Comparison of ENCODE assay signal across 1 cellular context in the genomic region with DNA sequence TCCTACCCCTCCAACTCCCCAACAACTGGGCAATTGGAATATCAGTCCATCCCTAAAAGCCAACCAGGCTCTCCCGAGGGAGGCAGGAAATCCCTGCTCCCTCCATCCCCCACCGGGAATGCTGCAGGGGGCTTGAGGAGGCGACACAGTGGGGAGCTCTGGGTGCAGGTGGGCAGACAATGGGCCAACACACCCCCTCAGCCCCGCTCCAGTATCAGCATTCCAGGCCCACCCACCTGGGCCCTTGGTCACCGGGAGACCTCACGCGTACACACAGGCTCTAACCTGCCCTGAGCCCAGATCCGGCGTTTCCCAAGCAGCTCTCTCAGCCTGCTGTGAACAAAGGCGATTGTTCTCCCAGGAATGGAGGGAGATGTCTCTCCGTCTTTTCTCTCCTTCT.
TF ChIP-seq lines count a peak whose summit lies in the region.

No MANE protein-coding gene starts in this region.

TF ChIP-seq in WTC11, 78 proteins besides CTCF, POLR2A, EP300 and RAD21 (continued from another document and continues in another):
- TF ChIP-seq, protein P1, sequence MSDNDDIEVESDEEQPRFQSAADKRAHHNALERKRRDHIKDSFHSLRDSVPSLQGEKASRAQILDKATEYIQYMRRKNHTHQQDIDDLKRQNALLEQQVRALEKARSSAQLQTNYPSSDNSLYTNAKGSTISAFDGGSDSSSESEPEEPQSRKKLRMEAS (CRISPR knock-in tag; IDR thresholded peaks at IDR 0.05), result peak; percentile 45
- TF ChIP-seq, protein P2, sequence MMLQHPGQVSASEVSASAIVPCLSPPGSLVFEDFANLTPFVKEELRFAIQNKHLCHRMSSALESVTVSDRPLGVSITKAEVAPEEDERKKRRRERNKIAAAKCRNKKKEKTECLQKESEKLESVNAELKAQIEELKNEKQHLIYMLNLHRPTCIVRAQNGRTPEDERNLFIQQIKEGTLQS (CRISPR knock-in tag; conservative IDR thresholded peaks at IDR 0.05), result no peak
- TF ChIP-seq, protein P3, sequence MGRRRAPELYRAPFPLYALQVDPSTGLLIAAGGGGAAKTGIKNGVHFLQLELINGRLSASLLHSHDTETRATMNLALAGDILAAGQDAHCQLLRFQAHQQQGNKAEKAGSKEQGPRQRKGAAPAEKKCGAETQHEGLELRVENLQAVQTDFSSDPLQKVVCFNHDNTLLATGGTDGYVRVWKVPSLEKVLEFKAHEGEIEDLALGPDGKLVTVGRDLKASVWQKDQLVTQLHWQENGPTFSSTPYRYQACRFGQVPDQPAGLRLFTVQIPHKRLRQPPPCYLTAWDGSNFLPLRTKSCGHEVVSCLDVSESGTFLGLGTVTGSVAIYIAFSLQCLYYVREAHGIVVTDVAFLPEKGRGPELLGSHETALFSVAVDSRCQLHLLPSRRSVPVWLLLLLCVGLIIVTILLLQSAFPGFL (CRISPR knock-in tag; IDR thresholded peaks at IDR 0.05; ENCODE audit: borderline replicate concordance), result no peak
- TF ChIP-seq TEAD1 (CRISPR knock-in tag; IDR thresholded peaks at IDR 0.05) (peak; percentile 96; the same call in 1 of the 2 replicates), EMX1 (CRISPR knock-in tag; IDR thresholded peaks at IDR 0.05) (no peak), ETV6 (CRISPR knock-in tag; IDR thresholded peaks at IDR 0.05) (peak; percentile 86), ZNF317 (CRISPR knock-in tag; IDR thresholded peaks at IDR 0.05; ENCODE audit: borderline replicate concordance, low read depth) (0 out of 2 replicates have a peak, but pooled peaks have one; percentile 41), IRF2 (CRISPR knock-in tag; IDR thresholded peaks at IDR 0.05; ENCODE audit: borderline replicate concordance, low read depth) (no peak), CREM (CRISPR knock-in tag; IDR thresholded peaks at IDR 0.05) (no peak), NFATC4 (CRISPR knock-in tag; IDR thresholded peaks at IDR 0.05) (no peak), ATF1 (CRISPR knock-in tag; IDR thresholded peaks at IDR 0.05) (no peak), RELA (CRISPR knock-in tag; IDR thresholded peaks at IDR 0.05; ENCODE audit: borderline replicate concordance) (no peak), FOXK1 (CRISPR knock-in tag; IDR thresholded peaks at IDR 0.05) (peak; percentile 77; the same call in 1 of the 2 replicates), NFYB (CRISPR knock-in tag; conservative IDR thresholded peaks at IDR 0.05; ENCODE audit: low read depth) (no peak), ZNF671 (CRISPR knock-in tag; IDR thresholded peaks at IDR 0.05) (no peak), SP1 (CRISPR knock-in tag; conservative IDR thresholded peaks at IDR 0.05) (peak; percentile 68), ZNF138 (CRISPR knock-in tag; conservative IDR thresholded peaks at IDR 0.05) (0 out of 2 replicates have a peak, but pooled peaks have one; percentile 60), ZNF423 (CRISPR knock-in tag; IDR thresholded peaks at IDR 0.05) (peak; percentile 100), ESRRA (CRISPR knock-in tag; IDR thresholded peaks at IDR 0.05; ENCODE audit: borderline replicate concordance) (no peak), TCF7 (CRISPR knock-in tag; IDR thresholded peaks at IDR 0.05; ENCODE audit: low read depth) (no peak), ZNF416 (CRISPR knock-in tag; IDR thresholded peaks at IDR 0.05) (no peak), SOX15 (CRISPR knock-in tag; IDR thresholded peaks at IDR 0.05) (no peak)
- TF ChIP-seq, protein P4, sequence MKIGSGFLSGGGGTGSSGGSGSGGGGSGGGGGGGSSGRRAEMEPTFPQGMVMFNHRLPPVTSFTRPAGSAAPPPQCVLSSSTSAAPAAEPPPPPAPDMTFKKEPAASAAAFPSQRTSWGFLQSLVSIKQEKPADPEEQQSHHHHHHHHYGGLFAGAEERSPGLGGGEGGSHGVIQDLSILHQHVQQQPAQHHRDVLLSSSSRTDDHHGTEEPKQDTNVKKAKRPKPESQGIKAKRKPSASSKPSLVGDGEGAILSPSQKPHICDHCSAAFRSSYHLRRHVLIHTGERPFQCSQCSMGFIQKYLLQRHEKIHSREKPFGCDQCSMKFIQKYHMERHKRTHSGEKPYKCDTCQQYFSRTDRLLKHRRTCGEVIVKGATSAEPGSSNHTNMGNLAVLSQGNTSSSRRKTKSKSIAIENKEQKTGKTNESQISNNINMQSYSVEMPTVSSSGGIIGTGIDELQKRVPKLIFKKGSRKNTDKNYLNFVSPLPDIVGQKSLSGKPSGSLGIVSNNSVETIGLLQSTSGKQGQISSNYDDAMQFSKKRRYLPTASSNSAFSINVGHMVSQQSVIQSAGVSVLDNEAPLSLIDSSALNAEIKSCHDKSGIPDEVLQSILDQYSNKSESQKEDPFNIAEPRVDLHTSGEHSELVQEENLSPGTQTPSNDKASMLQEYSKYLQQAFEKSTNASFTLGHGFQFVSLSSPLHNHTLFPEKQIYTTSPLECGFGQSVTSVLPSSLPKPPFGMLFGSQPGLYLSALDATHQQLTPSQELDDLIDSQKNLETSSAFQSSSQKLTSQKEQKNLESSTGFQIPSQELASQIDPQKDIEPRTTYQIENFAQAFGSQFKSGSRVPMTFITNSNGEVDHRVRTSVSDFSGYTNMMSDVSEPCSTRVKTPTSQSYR (CRISPR knock-in tag; IDR thresholded peaks at IDR 0.05), result peak; percentile 89
- TF ChIP-seq, protein P5, sequence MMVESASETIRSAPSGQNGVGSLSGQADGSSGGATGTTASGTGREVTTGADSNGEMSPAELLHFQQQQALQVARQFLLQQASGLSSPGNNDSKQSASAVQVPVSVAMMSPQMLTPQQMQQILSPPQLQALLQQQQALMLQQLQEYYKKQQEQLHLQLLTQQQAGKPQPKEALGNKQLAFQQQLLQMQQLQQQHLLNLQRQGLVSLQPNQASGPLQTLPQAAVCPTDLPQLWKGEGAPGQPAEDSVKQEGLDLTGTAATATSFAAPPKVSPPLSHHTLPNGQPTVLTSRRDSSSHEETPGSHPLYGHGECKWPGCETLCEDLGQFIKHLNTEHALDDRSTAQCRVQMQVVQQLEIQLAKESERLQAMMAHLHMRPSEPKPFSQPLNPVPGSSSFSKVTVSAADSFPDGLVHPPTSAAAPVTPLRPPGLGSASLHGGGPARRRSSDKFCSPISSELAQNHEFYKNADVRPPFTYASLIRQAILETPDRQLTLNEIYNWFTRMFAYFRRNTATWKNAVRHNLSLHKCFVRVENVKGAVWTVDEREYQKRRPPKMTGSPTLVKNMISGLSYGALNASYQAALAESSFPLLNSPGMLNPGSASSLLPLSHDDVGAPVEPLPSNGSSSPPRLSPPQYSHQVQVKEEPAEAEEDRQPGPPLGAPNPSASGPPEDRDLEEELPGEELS (CRISPR knock-in tag; IDR thresholded peaks at IDR 0.05), result peak; percentile 90; the same call in 1 of the 2 replicates
- TF ChIP-seq, protein P6, sequence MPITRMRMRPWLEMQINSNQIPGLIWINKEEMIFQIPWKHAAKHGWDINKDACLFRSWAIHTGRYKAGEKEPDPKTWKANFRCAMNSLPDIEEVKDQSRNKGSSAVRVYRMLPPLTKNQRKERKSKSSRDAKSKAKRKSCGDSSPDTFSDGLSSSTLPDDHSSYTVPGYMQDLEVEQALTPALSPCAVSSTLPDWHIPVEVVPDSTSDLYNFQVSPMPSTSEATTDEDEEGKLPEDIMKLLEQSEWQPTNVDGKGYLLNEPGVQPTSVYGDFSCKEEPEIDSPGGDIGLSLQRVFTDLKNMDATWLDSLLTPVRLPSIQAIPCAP (CRISPR knock-in tag; IDR thresholded peaks at IDR 0.05), result no peak
- TF ChIP-seq, protein P7, sequence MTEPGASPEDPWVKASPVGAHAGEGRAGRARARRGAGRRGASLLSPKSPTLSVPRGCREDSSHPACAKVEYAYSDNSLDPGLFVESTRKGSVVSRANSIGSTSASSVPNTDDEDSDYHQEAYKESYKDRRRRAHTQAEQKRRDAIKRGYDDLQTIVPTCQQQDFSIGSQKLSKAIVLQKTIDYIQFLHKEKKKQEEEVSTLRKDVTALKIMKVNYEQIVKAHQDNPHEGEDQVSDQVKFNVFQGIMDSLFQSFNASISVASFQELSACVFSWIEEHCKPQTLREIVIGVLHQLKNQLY (CRISPR knock-in tag; IDR thresholded peaks at IDR 0.05), result no peak
- TF ChIP-seq, protein P8, sequence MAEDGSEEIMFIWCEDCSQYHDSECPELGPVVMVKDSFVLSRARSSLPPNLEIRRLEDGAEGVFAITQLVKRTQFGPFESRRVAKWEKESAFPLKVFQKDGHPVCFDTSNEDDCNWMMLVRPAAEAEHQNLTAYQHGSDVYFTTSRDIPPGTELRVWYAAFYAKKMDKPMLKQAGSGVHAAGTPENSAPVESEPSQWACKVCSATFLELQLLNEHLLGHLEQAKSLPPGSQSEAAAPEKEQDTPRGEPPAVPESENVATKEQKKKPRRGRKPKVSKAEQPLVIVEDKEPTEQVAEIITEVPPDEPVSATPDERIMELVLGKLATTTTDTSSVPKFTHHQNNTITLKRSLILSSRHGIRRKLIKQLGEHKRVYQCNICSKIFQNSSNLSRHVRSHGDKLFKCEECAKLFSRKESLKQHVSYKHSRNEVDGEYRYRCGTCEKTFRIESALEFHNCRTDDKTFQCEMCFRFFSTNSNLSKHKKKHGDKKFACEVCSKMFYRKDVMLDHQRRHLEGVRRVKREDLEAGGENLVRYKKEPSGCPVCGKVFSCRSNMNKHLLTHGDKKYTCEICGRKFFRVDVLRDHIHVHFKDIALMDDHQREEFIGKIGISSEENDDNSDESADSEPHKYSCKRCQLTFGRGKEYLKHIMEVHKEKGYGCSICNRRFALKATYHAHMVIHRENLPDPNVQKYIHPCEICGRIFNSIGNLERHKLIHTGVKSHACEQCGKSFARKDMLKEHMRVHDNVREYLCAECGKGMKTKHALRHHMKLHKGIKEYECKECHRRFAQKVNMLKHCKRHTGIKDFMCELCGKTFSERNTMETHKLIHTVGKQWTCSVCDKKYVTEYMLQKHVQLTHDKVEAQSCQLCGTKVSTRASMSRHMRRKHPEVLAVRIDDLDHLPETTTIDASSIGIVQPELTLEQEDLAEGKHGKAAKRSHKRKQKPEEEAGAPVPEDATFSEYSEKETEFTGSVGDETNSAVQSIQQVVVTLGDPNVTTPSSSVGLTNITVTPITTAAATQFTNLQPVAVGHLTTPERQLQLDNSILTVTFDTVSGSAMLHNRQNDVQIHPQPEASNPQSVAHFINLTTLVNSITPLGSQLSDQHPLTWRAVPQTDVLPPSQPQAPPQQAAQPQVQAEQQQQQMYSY (CRISPR knock-in tag; IDR thresholded peaks at IDR 0.05), result peak; percentile 80
- TF ChIP-seq, protein P9, sequence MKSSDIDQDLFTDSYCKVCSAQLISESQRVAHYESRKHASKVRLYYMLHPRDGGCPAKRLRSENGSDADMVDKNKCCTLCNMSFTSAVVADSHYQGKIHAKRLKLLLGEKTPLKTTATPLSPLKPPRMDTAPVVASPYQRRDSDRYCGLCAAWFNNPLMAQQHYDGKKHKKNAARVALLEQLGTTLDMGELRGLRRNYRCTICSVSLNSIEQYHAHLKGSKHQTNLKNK (CRISPR knock-in tag; IDR thresholded peaks at IDR 0.05), result no peak
- TF ChIP-seq, protein P10, sequence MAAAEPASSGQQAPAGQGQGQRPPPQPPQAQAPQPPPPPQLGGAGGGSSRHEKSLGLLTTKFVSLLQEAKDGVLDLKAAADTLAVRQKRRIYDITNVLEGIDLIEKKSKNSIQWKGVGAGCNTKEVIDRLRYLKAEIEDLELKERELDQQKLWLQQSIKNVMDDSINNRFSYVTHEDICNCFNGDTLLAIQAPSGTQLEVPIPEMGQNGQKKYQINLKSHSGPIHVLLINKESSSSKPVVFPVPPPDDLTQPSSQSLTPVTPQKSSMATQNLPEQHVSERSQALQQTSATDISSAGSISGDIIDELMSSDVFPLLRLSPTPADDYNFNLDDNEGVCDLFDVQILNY (CRISPR knock-in tag; IDR thresholded peaks at IDR 0.05), result peak; percentile 72
- TF ChIP-seq, protein P11, sequence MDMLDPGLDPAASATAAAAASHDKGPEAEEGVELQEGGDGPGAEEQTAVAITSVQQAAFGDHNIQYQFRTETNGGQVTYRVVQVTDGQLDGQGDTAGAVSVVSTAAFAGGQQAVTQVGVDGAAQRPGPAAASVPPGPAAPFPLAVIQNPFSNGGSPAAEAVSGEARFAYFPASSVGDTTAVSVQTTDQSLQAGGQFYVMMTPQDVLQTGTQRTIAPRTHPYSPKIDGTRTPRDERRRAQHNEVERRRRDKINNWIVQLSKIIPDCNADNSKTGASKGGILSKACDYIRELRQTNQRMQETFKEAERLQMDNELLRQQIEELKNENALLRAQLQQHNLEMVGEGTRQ (CRISPR knock-in tag; IDR thresholded peaks at IDR 0.05), result peak; percentile 23; the same call in 1 of the 2 replicates
- TF ChIP-seq, protein P12, sequence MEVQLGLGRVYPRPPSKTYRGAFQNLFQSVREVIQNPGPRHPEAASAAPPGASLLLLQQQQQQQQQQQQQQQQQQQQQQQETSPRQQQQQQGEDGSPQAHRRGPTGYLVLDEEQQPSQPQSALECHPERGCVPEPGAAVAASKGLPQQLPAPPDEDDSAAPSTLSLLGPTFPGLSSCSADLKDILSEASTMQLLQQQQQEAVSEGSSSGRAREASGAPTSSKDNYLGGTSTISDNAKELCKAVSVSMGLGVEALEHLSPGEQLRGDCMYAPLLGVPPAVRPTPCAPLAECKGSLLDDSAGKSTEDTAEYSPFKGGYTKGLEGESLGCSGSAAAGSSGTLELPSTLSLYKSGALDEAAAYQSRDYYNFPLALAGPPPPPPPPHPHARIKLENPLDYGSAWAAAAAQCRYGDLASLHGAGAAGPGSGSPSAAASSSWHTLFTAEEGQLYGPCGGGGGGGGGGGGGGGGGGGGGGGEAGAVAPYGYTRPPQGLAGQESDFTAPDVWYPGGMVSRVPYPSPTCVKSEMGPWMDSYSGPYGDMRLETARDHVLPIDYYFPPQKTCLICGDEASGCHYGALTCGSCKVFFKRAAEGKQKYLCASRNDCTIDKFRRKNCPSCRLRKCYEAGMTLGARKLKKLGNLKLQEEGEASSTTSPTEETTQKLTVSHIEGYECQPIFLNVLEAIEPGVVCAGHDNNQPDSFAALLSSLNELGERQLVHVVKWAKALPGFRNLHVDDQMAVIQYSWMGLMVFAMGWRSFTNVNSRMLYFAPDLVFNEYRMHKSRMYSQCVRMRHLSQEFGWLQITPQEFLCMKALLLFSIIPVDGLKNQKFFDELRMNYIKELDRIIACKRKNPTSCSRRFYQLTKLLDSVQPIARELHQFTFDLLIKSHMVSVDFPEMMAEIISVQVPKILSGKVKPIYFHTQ (CRISPR knock-in tag; IDR thresholded peaks at IDR 0.05), result no peak
- TF ChIP-seq, protein P13, sequence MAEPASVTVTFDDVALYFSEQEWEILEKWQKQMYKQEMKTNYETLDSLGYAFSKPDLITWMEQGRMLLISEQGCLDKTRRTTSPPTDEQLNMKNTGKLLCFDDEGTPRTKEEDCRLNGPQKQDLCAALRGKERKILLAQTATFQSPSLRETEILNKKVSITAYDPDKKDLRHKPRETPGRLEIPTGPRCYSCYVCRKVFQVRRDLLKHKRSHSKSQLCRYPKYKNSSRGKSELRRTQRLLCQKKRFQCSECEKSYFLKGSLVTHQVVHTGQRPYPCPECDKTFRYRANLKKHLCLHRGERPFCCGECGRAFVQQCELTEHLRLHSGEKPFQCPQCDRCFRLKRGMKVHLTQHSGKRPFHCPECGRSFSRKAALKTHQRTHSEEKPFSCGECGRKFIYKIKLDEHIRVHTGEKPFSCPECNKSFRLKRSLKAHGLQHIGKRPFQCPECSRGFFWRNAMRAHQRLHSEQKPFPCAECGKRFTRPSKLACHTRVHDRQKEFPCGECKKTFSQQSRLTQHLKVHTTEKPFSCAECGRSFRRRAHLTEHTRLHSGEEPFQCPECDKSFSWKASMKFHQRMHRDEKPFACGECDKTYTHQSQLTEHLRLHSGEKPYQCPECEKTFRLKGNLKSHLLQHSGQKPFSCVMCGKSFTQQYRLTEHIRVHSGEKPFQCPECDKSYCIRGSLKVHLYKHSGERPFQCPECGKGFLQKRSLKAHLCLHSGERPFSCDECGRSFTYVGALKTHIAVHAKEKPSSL (CRISPR knock-in tag; conservative IDR thresholded peaks at IDR 0.05), result no peak
